ENCODE assay signal across 11 cellular contexts in genomic region chr9:19720374-19720773, GRCh38.
DNase-seq lines count a peak whose midpoint lies in the region; ATAC-seq and TF ChIP-seq lines count a peak whose summit lies in the region.
"Had no signal": no experiment of that assay in that cellular context is flagged by ENCODE, and none has a peak within 500 bp of the region (broad histone marks: within the 10 kb centered on the region; RNA-seq: fewer than 3 reads in every experiment).

No MANE protein-coding gene starts in this region.

- H3K4me3 ChIP-seq in HAP-1 = no peak overlapping the region
- H3K4me3 ChIP-seq in neuronal stem cell (ENCODE audit: low read length in 2 of 2) = no peak overlapping the region
- H3K4me3 ChIP-seq: gastrocnemius medialis had no signal

- H2BK120ac ChIP-seq in neuronal stem cell (ENCODE audit: low read depth, low read length) = no peak overlapping the region

- DNase-seq in HAP-1 (ENCODE audit: low spot score in 2 of 2) = peak; percentile 7 to 31
- peak; percentile 30 for DNase-seq in RWPE1 (ENCODE audit: low spot score)
- DNase-seq in erythroblast (lab: John Stamatoyannopoulos, UW) = peak; percentile 4 to 14
- DNase-seq in neuronal stem cell (ENCODE audit: low spot score) = peak; percentile 73
- DNase-seq in NCI-H510A (lab: John Stamatoyannopoulos, UW) = no peak
- DNase-seq in activated CD4-positive, alpha-beta T cell treated with anti-CD3 and anti-CD28 coated beads, Interleukin-2, amount 50 U/mL, for 48 hours = no peak
- DNase-seq in NCI-H128 (lab: John Stamatoyannopoulos, UW; ENCODE audit: unreplicated experiment) = no peak
- DNase-seq: activated CD8-positive, alpha-beta T cell treated with anti-CD3 and anti-CD28 coated beads for 36 hours; gastrocnemius medialis; Right ventricle myocardium superior had no signal

- no peak overlapping the region for H3K18ac ChIP-seq in neuronal stem cell (ENCODE audit: low read length)

- no CpG with 5 or more reads among the region's 3 CpGs for WGBS in neuronal stem cell (ENCODE audit: extremely low coverage in 2 of 2, insufficient read length in 2 of 2, insufficient replicate concordance in 1 of 2), 2 donors

- H3K23ac ChIP-seq in neuronal stem cell (ENCODE audit: low read depth, low read length, poor library complexity) = no peak overlapping the region

- H3K9ac ChIP-seq in neuronal stem cell (ENCODE audit: low read depth, low read length, poor library complexity) = no peak overlapping the region

- no peak overlapping the region for H2AFZ ChIP-seq in neuronal stem cell (ENCODE audit: low read length)

- no peak overlapping the region for H3K4me2 ChIP-seq in neuronal stem cell (ENCODE audit: insufficient read depth, low read length, poor library complexity, severe bottlenecking)

- no peak overlapping the region for H2AK5ac ChIP-seq in neuronal stem cell (ENCODE audit: low read depth, low read length)

- in situ Hi-C loops in HAP-1 (cut with MboI; ENCODE audit: low sequenced_read_pairs) = no loop called here

- H3K14ac ChIP-seq in neuronal stem cell (ENCODE audit: low read length) = no peak overlapping the region

- no peak overlapping the region for H3K4ac ChIP-seq in neuronal stem cell (ENCODE audit: low read length)

- H2BK5ac ChIP-seq in neuronal stem cell (ENCODE audit: low read length) = no peak overlapping the region

- CTCF ChIA-PET in RWPE1 (lab: Yijun Ruan, JAX) = interaction anchor here (0.7 kb wide), 1 partner anchor 172 kb away, joined by 4 read pairs; no protein-coding TSS in a partner anchor

- no peaks in the 10 kb centered on the region for H3K4me1 ChIP-seq in HAP-1
- H3K4me1 ChIP-seq in neuronal stem cell (ENCODE audit: control insufficient read depth in 2 of 2, insufficient read depth in 1 of 2, low read depth in 1 of 2, low read length in 2 of 2) = no peaks in the 10 kb centered on the region
- H3K4me1 ChIP-seq: gastrocnemius medialis had no signal

- no peaks in the 10 kb centered on the region for H3K36me3 ChIP-seq in HAP-1 (replicated peaks)
- no peaks in the 10 kb centered on the region for H3K36me3 ChIP-seq in neuronal stem cell (replicated peaks in 1 of 2; ENCODE audit: control insufficient read depth in 2 of 2, insufficient read depth in 2 of 2, low read length in 2 of 2)
- H3K36me3 ChIP-seq: gastrocnemius medialis had no signal

- POLR2A ChIA-PET in RWPE1 (lab: Yijun Ruan, JAX; ENCODE audit: low non-redundant PET) = no interaction called here

- ATAC-seq in HG03432 (IDR thresholded peaks at IDR 0.05; ENCODE audit: unreplicated experiment) = no peak
- ATAC-seq: activated CD8-positive, alpha-beta T cell treated with anti-CD3 and anti-CD28 coated beads for 36 hours; gastrocnemius medialis had no signal

- no peak overlapping the region for H2BK12ac ChIP-seq in neuronal stem cell (ENCODE audit: low read length)

- no peaks in the 10 kb centered on the region for H3K9me3 ChIP-seq in HAP-1
- H3K9me3 ChIP-seq in neuronal stem cell (replicated peaks in 1 of 2; ENCODE audit: control insufficient read depth in 2 of 2, insufficient read depth in 1 of 2, low read depth in 1 of 2, low read length in 2 of 2) = no peaks in the 10 kb centered on the region
- H3K9me3 ChIP-seq: gastrocnemius medialis had no signal

- H3K27me3 ChIP-seq in HAP-1 (ENCODE audit: low read depth) = no peaks in the 10 kb centered on the region
- no peaks in the 10 kb centered on the region for H3K27me3 ChIP-seq in neuronal stem cell (ENCODE audit: control insufficient read depth in 3 of 3, insufficient read depth in 3 of 3, low read depth in 1 of 3, low read length in 3 of 3)
- H3K27me3 ChIP-seq: gastrocnemius medialis had no signal

- H3K79me1 ChIP-seq in neuronal stem cell (ENCODE audit: low read depth, low read length) = no peaks in the 10 kb centered on the region

- no peak overlapping the region for H2BK15ac ChIP-seq in neuronal stem cell (ENCODE audit: low read length)

- no peak overlapping the region for H3K27ac ChIP-seq in RWPE1
- H3K27ac ChIP-seq in neuronal stem cell (replicated peaks; ENCODE audit: low read length) = no peak overlapping the region
- H3K27ac ChIP-seq: gastrocnemius medialis had no signal

- H4K8ac ChIP-seq in neuronal stem cell (ENCODE audit: low read depth, low read length) = no peak overlapping the region

- no peak overlapping the region for H4K91ac ChIP-seq in neuronal stem cell (ENCODE audit: low read depth, low read length, poor library complexity)

- no peak for TF ChIP-seq CTCF in RWPE1 (conservative IDR thresholded peaks at IDR 0.05; ENCODE audit: low read depth)

- no peak for TF ChIP-seq POLR2A in erythroblast (IDR thresholded peaks at IDR 0.05; ENCODE audit: low read length)

Comparison
In these comparisons a context has a peak if more than half of its experiments do, and no peak if none do; other contexts are left out.
1. DNase-seq: peak in HAP-1 (2 of 2), RWPE1 (single experiment), erythroblast (2 of 2) and neuronal stem cell (single experiment); none in NCI-H510A (single experiment), activated CD4-positive, alpha-beta T cell treated with anti-CD3 and anti-CD28 coated beads, Interleukin-2, amount 50 U/mL, for 48 hours (0 of 2) and NCI-H128 (single experiment).